Comparison of ENCODE assay signal across 8 cellular contexts in genomic region chr1:25037174-25038074, GRCh38.
DNase-seq lines count a peak whose midpoint lies in the region; ATAC-seq lines count a peak whose summit lies in the region.

No MANE protein-coding gene starts in this region.

- no peaks in the 10 kb centered on the region for H3K36me3 ChIP-seq in CD4-positive, CD25-positive, alpha-beta regulatory T cell (ENCODE audit: control insufficient read depth, insufficient read depth, low read length)

- H3K27ac ChIP-seq in CD4-positive, CD25-positive, alpha-beta regulatory T cell (ENCODE audit: insufficient read depth, low read length, poor library complexity, severe bottlenecking): no peak overlapping the region

- no peaks in the 10 kb centered on the region for H3K9me3 ChIP-seq in CD4-positive, CD25-positive, alpha-beta regulatory T cell (ENCODE audit: control insufficient read depth in 2 of 2, low read length in 2 of 2)

- H3K4me3 Mint-ChIP-seq in CD4-positive, CD25-positive, alpha-beta regulatory T cell: peak overlapping the region in 3 of 4 donors; percentile 5 to 80 (median 15)
- H3K4me3 Mint-ChIP-seq in activated naive CD8-positive, alpha-beta T cell treated with anti-CD3 and anti-CD28 coated beads, Interleukin-2, amount 10 ng/mL, durations not matched to agents 7 days and 5 days: peak overlapping the region; percentile 22
- H3K4me3 Mint-ChIP-seq in stimulated activated memory B cell treated with anti-CD40 and anti-IgM and Interleukin-4, amounts not matched to agents 10 μg/mL and 1 μg/mL and 100 μg/mL, for 72 hours: no peak overlapping the region

- H3K27me3 Mint-ChIP-seq in CD4-positive, CD25-positive, alpha-beta regulatory T cell: peaks cover 2% of the 10 kb centered on the region
- no peaks in the 10 kb centered on the region for H3K27me3 Mint-ChIP-seq in activated naive CD8-positive, alpha-beta T cell treated with anti-CD3 and anti-CD28 coated beads, Interleukin-2, amount 10 ng/mL, durations not matched to agents 7 days and 5 days
- no peaks in the 10 kb centered on the region for H3K27me3 Mint-ChIP-seq in stimulated activated memory B cell treated with anti-CD40 and anti-IgM and Interleukin-4, amounts not matched to agents 10 μg/mL and 1 μg/mL and 100 μg/mL, for 72 hours

- H3K36me3 Mint-ChIP-seq in CD4-positive, CD25-positive, alpha-beta regulatory T cell: no peaks in the 10 kb centered on the region
- no peaks in the 10 kb centered on the region for H3K36me3 Mint-ChIP-seq in activated naive CD8-positive, alpha-beta T cell treated with anti-CD3 and anti-CD28 coated beads, Interleukin-2, amount 10 ng/mL, durations not matched to agents 7 days and 5 days
- H3K36me3 Mint-ChIP-seq in stimulated activated memory B cell treated with anti-CD40 and anti-IgM and Interleukin-4, amounts not matched to agents 10 μg/mL and 1 μg/mL and 100 μg/mL, for 72 hours: peaks cover 21% of the 10 kb centered on the region

- intact Hi-C loops in posterior vena cava (cut with DNase I): loop anchor here in 1 of 2 donors (5.0 kb wide), 2 partner anchors 105 to 185 kb away; partner anchors contain the start of gene RUNX3

- H3K4me1 ChIP-seq in CD4-positive, CD25-positive, alpha-beta regulatory T cell (ENCODE audit: control insufficient read depth, insufficient read depth, low read length, poor library complexity, severe bottlenecking): peaks cover 40% of the 10 kb centered on the region

- H3K9me3 Mint-ChIP-seq in CD4-positive, CD25-positive, alpha-beta regulatory T cell: no peaks in the 10 kb centered on the region
- no peaks in the 10 kb centered on the region for H3K9me3 Mint-ChIP-seq in activated naive CD8-positive, alpha-beta T cell treated with anti-CD3 and anti-CD28 coated beads, Interleukin-2, amount 10 ng/mL, durations not matched to agents 7 days and 5 days
- H3K9me3 Mint-ChIP-seq in stimulated activated memory B cell treated with anti-CD40 and anti-IgM and Interleukin-4, amounts not matched to agents 10 μg/mL and 1 μg/mL and 100 μg/mL, for 72 hours: peaks cover 3% of the 10 kb centered on the region

- peak; percentile 34 to 69 (median 61) for DNase-seq in CD4-positive, CD25-positive, alpha-beta regulatory T cell
- DNase-seq in HK-2 (ENCODE audit: unreplicated experiment): peak; percentile 28
- peak; percentile 62 for DNase-seq in T follicular helper cell (ENCODE audit: low read depth)
- DNase-seq in activated naive CD8-positive, alpha-beta T cell treated with anti-CD3 and anti-CD28 coated beads, Interleukin-2, amount 10 ng/mL, durations not matched to agents 7 days and 5 days: peak; percentile 78
- peak; percentile 24 for DNase-seq in iris pigment epithelial cell (ENCODE audit: low read depth)
- no peak for DNase-seq in posterior vena cava (ENCODE audit: low spot score)

- H3K27ac Mint-ChIP-seq in CD4-positive, CD25-positive, alpha-beta regulatory T cell: peak overlapping the region in 2 of 3 donors; percentile 71 to 88
- H3K27ac Mint-ChIP-seq in activated naive CD8-positive, alpha-beta T cell treated with anti-CD3 and anti-CD28 coated beads, Interleukin-2, amount 10 ng/mL, durations not matched to agents 7 days and 5 days: peak overlapping the region; percentile 57
- peak overlapping the region; percentile 15 for H3K27ac Mint-ChIP-seq in stimulated activated memory B cell treated with anti-CD40 and anti-IgM and Interleukin-4, amounts not matched to agents 10 μg/mL and 1 μg/mL and 100 μg/mL, for 72 hours

- H3K4me3 ChIP-seq in CD4-positive, CD25-positive, alpha-beta regulatory T cell (ENCODE audit: low read depth, low read length): peak overlapping the region; percentile 33

- POLR2A ChIA-PET in activated naive CD8-positive, alpha-beta T cell treated with anti-CD3 and anti-CD28 coated beads, Interleukin-2, amount 10 ng/mL, durations not matched to agents 7 days and 5 days (lab: Charles Lee): interaction anchor here (0.5 to 7.7 kb wide), 15 partner anchors 15 to 1214 kb away, joined by 3 to 154 read pairs (median 5); partner anchors contain the start of gene RUNX3

- no peaks in the 10 kb centered on the region for H3K27me3 ChIP-seq in CD4-positive, CD25-positive, alpha-beta regulatory T cell (ENCODE audit: control insufficient read depth, insufficient read depth, low read length)

- peaks cover 8 to 30% (median 19%) of the 10 kb centered on the region in 4 donors for H3K4me1 Mint-ChIP-seq in CD4-positive, CD25-positive, alpha-beta regulatory T cell
- H3K4me1 Mint-ChIP-seq in activated naive CD8-positive, alpha-beta T cell treated with anti-CD3 and anti-CD28 coated beads, Interleukin-2, amount 10 ng/mL, durations not matched to agents 7 days and 5 days: peaks cover 48% of the 10 kb centered on the region
- peaks cover 50% of the 10 kb centered on the region for H3K4me1 Mint-ChIP-seq in stimulated activated memory B cell treated with anti-CD40 and anti-IgM and Interleukin-4, amounts not matched to agents 10 μg/mL and 1 μg/mL and 100 μg/mL, for 72 hours

- ATAC-seq in CD4-positive, CD25-positive, alpha-beta regulatory T cell (ENCODE audit: low read depth in 2 of 2): peak in 1 of 2 donors; percentile 52
- no peak for ATAC-seq in activated naive CD8-positive, alpha-beta T cell treated with anti-CD3 and anti-CD28 coated beads, Interleukin-2, amount 10 ng/mL, durations not matched to agents 7 days and 5 days (ENCODE audit: low read depth)
- peak; percentile 52 for ATAC-seq in stimulated activated memory B cell treated with anti-CD40 and anti-IgM and Interleukin-4, amounts not matched to agents 10 μg/mL and 1 μg/mL and 100 μg/mL, for 72 hours
- no peak for ATAC-seq in GM21529 (IDR thresholded peaks at IDR 0.05; ENCODE audit: unreplicated experiment)

Comparison
In these comparisons a context has a peak if more than half of its experiments do, and no peak if none do; other contexts are left out.
1. H3K27ac Mint-ChIP-seq: peak in every context shown above with its lines; median percentile 80 in CD4-positive, CD25-positive, alpha-beta regulatory T cell; 57 in activated naive CD8-positive, alpha-beta T cell treated with anti-CD3 and anti-CD28 coated beads, Interleukin-2, amount 10 ng/mL, durations not matched to agents 7 days and 5 days; 15 in stimulated activated memory B cell treated with anti-CD40 and anti-IgM and Interleukin-4, amounts not matched to agents 10 μg/mL and 1 μg/mL and 100 μg/mL, for 72 hours.